In the genomic region with DNA sequence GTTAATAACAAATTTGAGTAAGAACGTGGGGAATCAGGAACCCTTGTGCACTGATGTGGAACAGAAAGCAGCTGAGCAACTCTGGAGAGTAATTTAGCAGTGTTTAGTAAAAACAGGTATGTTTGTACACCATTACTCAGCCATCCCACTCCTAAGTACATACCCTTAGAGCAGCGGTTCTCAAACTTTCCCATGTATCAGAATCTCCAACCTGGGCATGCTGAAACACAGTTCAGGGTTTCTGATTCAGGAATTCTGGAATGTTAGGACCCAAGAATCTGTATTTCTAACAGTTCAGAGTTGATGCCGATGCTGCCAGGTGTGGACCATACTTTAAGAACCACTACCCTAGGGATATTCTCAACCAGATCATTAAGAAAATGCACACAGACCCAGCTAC, we compare ENCODE assay signal across 1 cellular context.
TF ChIP-seq lines count a peak whose summit lies in the region.

No MANE protein-coding gene starts in this region.

TF ChIP-seq in H1, 55 proteins besides CTCF, POLR2A, EP300 and RAD21:
- TF ChIP-seq RBBP5 (IDR thresholded peaks at IDR 0.05; ENCODE audit: borderline replicate concordance, low read depth, low read length) (no peak), TEAD4 (IDR thresholded peaks at IDR 0.05; ENCODE audit: low read depth, low read length) (peak; percentile 66; the same call in 1 of the 2 replicates)
